In genomic region chr16:88437367-88437964, GRCh38 we compare ENCODE assay signal across 8 cellular contexts. TPM values are rescaled to one million over a fixed set of nuclear protein-coding genes. Genes with fewer than 3 reads are reported as not detected.
DNase-seq lines count a peak whose midpoint lies in the region; ATAC-seq and TF ChIP-seq lines count a peak whose summit lies in the region.

No MANE protein-coding gene starts in this region.

- H3K27ac ChIP-seq in cardiac muscle cell (no peak overlapping the region), RWPE2 (ENCODE audit: poor library complexity, severe bottlenecking) (no peak overlapping the region), heart right ventricle (no peak overlapping the region)

- peak; percentile 44; the same call in 2 of the 3 replicates for ATAC-seq in RWPE2 (ENCODE audit: low read depth)
- peak in 6 of 8 donors; percentile 15 to 47 (median 19) for ATAC-seq in heart right ventricle
- no peak for ATAC-seq in HG02588 (IDR thresholded peaks at IDR 0.05; ENCODE audit: unreplicated experiment)
- no peak for ATAC-seq in GM18517 (IDR thresholded peaks at IDR 0.05; ENCODE audit: unreplicated experiment)

- H3K36me3 ChIP-seq in cardiac muscle cell: no peaks in the 10 kb centered on the region
- no peaks in the 10 kb centered on the region for H3K36me3 ChIP-seq in RWPE2 (ENCODE audit: low read depth)
- H3K36me3 ChIP-seq in heart right ventricle: no peaks in the 10 kb centered on the region

- peak; percentile 43 to 74 for DNase-seq in cardiac muscle cell (ENCODE audit: low read depth in 1 of 2, low spot score in 1 of 2)
- no peak for DNase-seq in cardiac septum (ENCODE audit: low spot score)
- DNase-seq in RWPE2 (ENCODE audit: low spot score): no peak
- peak; percentile 57 for DNase-seq in activated gamma-delta T cell treated with anti-CD3 and anti-CD28 coated beads, Interleukin-2, amount 50 U/mL, for 16 hours (ENCODE audit: low read depth)
- peak in 1 of 2 donors; percentile 62 for DNase-seq in heart right ventricle
- peak in 2 of 3 donors; percentile 55 to 60 for DNase-seq in stimulated activated CD4-positive, alpha-beta T cell treated with anti-CD3 and anti-CD28 coated beads, Interleukin-12 subunit alpha, Interleukin-12 subunit beta, amount 100 ng/mL, for 48 hours (ENCODE audit: low read depth in 2 of 3, low spot score in 1 of 3)

- H3K4me1 ChIP-seq in cardiac muscle cell (ENCODE audit: low read depth): no peaks in the 10 kb centered on the region
- no peaks in the 10 kb centered on the region for H3K4me1 ChIP-seq in RWPE2 (ENCODE audit: insufficient read depth, poor library complexity, severe bottlenecking)
- H3K4me1 ChIP-seq in heart right ventricle: peaks cover 0 to 7% (median 0%) of the 10 kb centered on the region in 9 donors

- intact Hi-C loops in cardiac septum (cut with DNase I) (loop anchor here (2.0 to 5.0 kb wide), 2 partner anchors 243 to 455 kb away; no protein-coding TSS in a partner anchor), heart right ventricle (cut with DNase I) (loop anchor here in 8 of 10 donors (5.0 to 10.0 kb wide), 5 partner anchors 240 to 463 kb away; no protein-coding TSS in a partner anchor)

- H3K4me3 ChIP-seq in cardiac muscle cell (no peak overlapping the region), RWPE2 (ENCODE audit: severe bottlenecking) (no peak overlapping the region), heart right ventricle (no peak overlapping the region)

- H3K27me3 ChIP-seq in cardiac muscle cell: peaks cover 4% of the 10 kb centered on the region
- H3K27me3 ChIP-seq in RWPE2 (ENCODE audit: insufficient read depth, poor library complexity, severe bottlenecking): peaks cover under 1% of the 10 kb centered on the region
- peaks cover 0 to 22% (median 9%) of the 10 kb centered on the region in 7 donors for H3K27me3 ChIP-seq in heart right ventricle

- WGBS in heart right ventricle, 2 donors: 42 to 45% methylated on average over 46 to 55 of the region's 55 CpGs

- H3K9me3 ChIP-seq in cardiac muscle cell (ENCODE audit: low read depth) (no peaks in the 10 kb centered on the region), RWPE2 (ENCODE audit: severe bottlenecking) (no peaks in the 10 kb centered on the region), heart right ventricle (no peaks in the 10 kb centered on the region)

- TF ChIP-seq CTCF in cardiac muscle cell (IDR thresholded peaks at IDR 0.05; ENCODE audit: low read depth, low read length) (peak; percentile 73), RWPE2 (IDR thresholded peaks at IDR 0.05; ENCODE audit: poor library complexity, severe bottlenecking) (peak; percentile 92), heart right ventricle (IDR thresholded peaks at IDR 0.05) (peak; percentile 77 to 89 (median 83))

RNA-seq across cellular contexts. Expression of gene ZFPM1, which starts 15.6 kb away (rescaled TPM):
- total RNA-seq in cardiac muscle cell (9.4 and 11.9 TPM in 2 replicates), cardiac septum (9.6 TPM), heart right ventricle (1 to 10 TPM; 3.2 to 6.0 (median 4.4) TPM)
- polyA plus RNA-seq in cardiac muscle cell (7.6 and 8.3 TPM in 2 replicates), heart right ventricle (10 to 100 TPM in 1 of 2 donors, 1 to 10 TPM in 1; 2.0 to 10.4 TPM)

RNA-seq across cellular contexts. Expression of gene ZNF469, which starts 54.7 kb away (rescaled TPM):
- total RNA-seq in cardiac muscle cell (0.24 and 0.35 TPM in 2 replicates), cardiac septum (1.5 TPM), heart right ventricle (1 to 10 TPM in 6 of 10 donors, under 1 TPM in 4; 0.59 to 1.7 (median 1.0) TPM)
- polyA plus RNA-seq in cardiac muscle cell (0.09 and 0.32 TPM in 2 replicates), heart right ventricle (under 1 TPM; 0.23 to 0.73 TPM)

Comparison
In these comparisons a context has a peak if more than half of its experiments do, and no peak if none do; other contexts are left out.
1. DNase-seq: peak in cardiac muscle cell (2 of 2), activated gamma-delta T cell treated with anti-CD3 and anti-CD28 coated beads, Interleukin-2, amount 50 U/mL, for 16 hours (single experiment) and stimulated activated CD4-positive, alpha-beta T cell treated with anti-CD3 and anti-CD28 coated beads, Interleukin-12 subunit alpha, Interleukin-12 subunit beta, amount 100 ng/mL, for 48 hours (2 of 3); none in cardiac septum (single experiment) and RWPE2 (single experiment).
2. ATAC-seq: peak in RWPE2 (single experiment) and heart right ventricle (6 of 8); none in HG02588 (single experiment) and GM18517 (single experiment).
3. Peak in every context shown above with its lines, with median percentiles within 50 percentile points of each other: CTCF ChIP-seq.